22 cellular contexts compared by ENCODE assay signal in the genomic region with DNA sequence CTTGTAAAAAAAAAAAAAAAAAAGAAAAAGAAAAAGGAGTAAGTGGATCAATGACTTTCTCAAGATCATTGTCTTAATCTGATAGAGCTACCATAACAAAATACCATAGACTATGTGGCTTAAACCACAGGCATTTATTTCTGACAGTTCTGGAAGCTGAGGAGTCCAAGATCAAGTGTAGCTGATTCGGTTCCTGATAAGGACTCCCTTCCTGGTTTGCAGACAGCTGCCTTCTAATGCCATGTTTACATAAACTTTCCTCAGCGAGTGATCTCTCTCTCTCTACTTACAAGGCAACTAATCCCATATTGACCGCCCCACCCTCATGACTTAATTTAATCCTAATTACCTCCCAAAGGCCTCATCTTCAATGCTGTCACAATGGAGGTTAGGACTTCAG. TPM values are rescaled to one million over a fixed set of nuclear protein-coding genes. Genes with fewer than 3 reads are reported as not detected.
"Had no signal": no experiment of that assay in that cellular context is flagged by ENCODE, and none has a peak within 500 bp of the region (broad histone marks: within the 10 kb centered on the region; RNA-seq: fewer than 3 reads in every experiment).

No MANE protein-coding gene starts in this region.

- H3K9me3 Mint-ChIP-seq: activated CD4-positive, alpha-beta T cell treated with anti-CD3 and anti-CD28 coated beads, Interleukin-2, amount 10 ng/mL, durations not matched to agents 24 days and 14 days; activated CD8-positive, alpha-beta T cell treated with anti-CD3 and anti-CD28 coated beads for 36 hours; activated naive CD8-positive, alpha-beta T cell treated with anti-CD3 and anti-CD28 coated beads, Interleukin-2, amount 10 ng/mL, durations not matched to agents 7 days and 5 days; activated T-helper 17 cell treated with anti-CD3 and anti-CD28 coated beads, Interleukin-2, amount 50 U/mL, for 72 hours; stimulated activated naive CD8-positive, alpha-beta T cell treated with anti-CD3 and anti-CD28 coated beads, Interleukin-15, Interleukin-2, amounts not matched to agents 100 ng/mL and 50 ng/mL, for 24 hours had no signal

- DNase-seq: activated CD4-positive, alpha-beta T cell treated with anti-CD3 and anti-CD28 coated beads, Interleukin-2, amount 10 ng/mL, durations not matched to agents 24 days and 14 days; activated CD8-positive, alpha-beta T cell treated with anti-CD3 and anti-CD28 coated beads for 36 hours; activated naive CD4-positive, alpha-beta T cell; activated naive CD8-positive, alpha-beta T cell treated with anti-CD3 and anti-CD28 coated beads, Interleukin-2, amount 10 ng/mL, durations not matched to agents 7 days and 5 days; activated T-cell treated with anti-CD3 and anti-CD28 coated beads, Interleukin-2, amount 50 U/mL, for 1 hour; amygdala; body of pancreas; central memory CD4-positive, alpha-beta T cell; colonic mucosa; erythroblast; heart left ventricle; kidney glomerular epithelial cell; left ventricle myocardium superior; T1000 had no signal

- H3K4me3 ChIP-seq: body of pancreas, colonic mucosa, gastroesophageal sphincter, heart left ventricle, prostate gland, right atrium auricular region, skin epidermis, tibial nerve had no signal

- H3K27me3 ChIP-seq: body of pancreas, colonic mucosa, right atrium auricular region had no signal

- FAIRE-seq: urothelium cell line had no signal

- H3K4me3 Mint-ChIP-seq: activated CD4-positive, alpha-beta T cell treated with anti-CD3 and anti-CD28 coated beads, Interleukin-2, amount 10 ng/mL, durations not matched to agents 24 days and 14 days; activated CD8-positive, alpha-beta T cell treated with anti-CD3 and anti-CD28 coated beads for 36 hours; activated naive CD8-positive, alpha-beta T cell treated with anti-CD3 and anti-CD28 coated beads, Interleukin-2, amount 10 ng/mL, durations not matched to agents 7 days and 5 days; activated T-helper 17 cell treated with anti-CD3 and anti-CD28 coated beads, Interleukin-2, amount 50 U/mL, for 72 hours; stimulated activated naive CD8-positive, alpha-beta T cell treated with anti-CD3 and anti-CD28 coated beads, Interleukin-15, Interleukin-2, amounts not matched to agents 100 ng/mL and 50 ng/mL, for 24 hours had no signal

- H3K4me1 ChIP-seq: body of pancreas, colonic mucosa, gastroesophageal sphincter, heart left ventricle, prostate gland, right atrium auricular region, tibial nerve had no signal

- H3K4me1 Mint-ChIP-seq: activated CD4-positive, alpha-beta T cell treated with anti-CD3 and anti-CD28 coated beads, Interleukin-2, amount 10 ng/mL, durations not matched to agents 24 days and 14 days; activated naive CD8-positive, alpha-beta T cell treated with anti-CD3 and anti-CD28 coated beads, Interleukin-2, amount 10 ng/mL, durations not matched to agents 7 days and 5 days; activated T-helper 17 cell treated with anti-CD3 and anti-CD28 coated beads, Interleukin-2, amount 50 U/mL, for 72 hours had no signal

- H3K9me3 ChIP-seq: body of pancreas, colonic mucosa, gastroesophageal sphincter, heart left ventricle, prostate gland, right atrium auricular region, tibial nerve had no signal

- H3K27ac ChIP-seq: body of pancreas, colonic mucosa, gastroesophageal sphincter, heart left ventricle, prostate gland, right atrium auricular region, skin epidermis, tibial nerve had no signal

- H3K36me3 Mint-ChIP-seq: activated naive CD8-positive, alpha-beta T cell treated with anti-CD3 and anti-CD28 coated beads, Interleukin-2, amount 10 ng/mL, durations not matched to agents 7 days and 5 days had no signal

- H3K27ac Mint-ChIP-seq: activated CD4-positive, alpha-beta T cell treated with anti-CD3 and anti-CD28 coated beads, Interleukin-2, amount 10 ng/mL, durations not matched to agents 24 days and 14 days; activated CD8-positive, alpha-beta T cell treated with anti-CD3 and anti-CD28 coated beads for 36 hours; activated naive CD8-positive, alpha-beta T cell treated with anti-CD3 and anti-CD28 coated beads, Interleukin-2, amount 10 ng/mL, durations not matched to agents 7 days and 5 days; activated T-helper 17 cell treated with anti-CD3 and anti-CD28 coated beads, Interleukin-2, amount 50 U/mL, for 72 hours; stimulated activated naive CD8-positive, alpha-beta T cell treated with anti-CD3 and anti-CD28 coated beads, Interleukin-15, Interleukin-2, amounts not matched to agents 100 ng/mL and 50 ng/mL, for 24 hours had no signal

- H3K36me3 ChIP-seq: colonic mucosa, gastroesophageal sphincter, heart left ventricle, prostate gland, right atrium auricular region, tibial nerve had no signal

RNA-seq across cellular contexts. Expression of a gene that starts 36.5 kb away (rescaled TPM):
- total RNA-seq: activated CD4-positive, alpha-beta T cell treated with anti-CD3 and anti-CD28 coated beads, Interleukin-2, amount 10 ng/mL, durations not matched to agents 24 days and 14 days; activated CD8-positive, alpha-beta T cell treated with anti-CD3 and anti-CD28 coated beads for 36 hours; activated naive CD8-positive, alpha-beta T cell treated with anti-CD3 and anti-CD28 coated beads, Interleukin-2, amount 10 ng/mL, durations not matched to agents 7 days and 5 days; activated T-helper 17 cell treated with anti-CD3 and anti-CD28 coated beads, Interleukin-2, amount 50 U/mL, for 72 hours had no signal
